11 cellular contexts compared by ENCODE assay signal in genomic region chr7:142784736-142785135, GRCh38. TPM values are rescaled to one million over a fixed set of nuclear protein-coding genes. Genes with fewer than 3 reads are reported as not detected.
A peak's percentile ranks its signal among the peaks of the same experiment; 100 is the strongest.
DNase-seq lines count a peak whose midpoint lies in the region; ATAC-seq and TF ChIP-seq lines count a peak whose summit lies in the region.
"Not testable (repeated sequence)": the region's sequence is repeated elsewhere in the genome, so short reads cannot be mapped to it uniquely, and the experiment has no call there.
"Had no signal": no experiment of that assay in that cellular context is flagged by ENCODE, and none has a peak within 500 bp of the region (broad histone marks: within the 10 kb centered on the region; RNA-seq: fewer than 3 reads in every experiment).

No MANE protein-coding gene starts in this region.

- H3K36me3 ChIP-seq in CD8-positive, alpha-beta T cell (ENCODE audit: insufficient read depth, low read length), result not testable (repeated sequence)

- peaks cover 12% of the 10 kb centered on the region for H3K4me1 Mint-ChIP-seq in CD8-positive, alpha-beta T cell (ENCODE audit: low read depth)
- H3K4me1 Mint-ChIP-seq in activated T-cell treated with anti-CD3 and anti-CD28 coated beads, Interleukin-2, amount 50 U/mL, for 4 hours (ENCODE audit: low read depth); activated naive CD4-positive, alpha-beta T cell treated with anti-CD3 and anti-CD28 coated beads for 36 hours (ENCODE audit: low read depth): not testable (repeated sequence)
- peaks cover 15% of the 10 kb centered on the region for H3K4me1 Mint-ChIP-seq in central memory CD8-positive, alpha-beta T cell
- H3K4me1 Mint-ChIP-seq in natural killer cell, result peaks cover 71 to 84% of the 10 kb centered on the region in 2 donors

- peak overlapping the region; percentile 98 for H3K27ac ChIP-seq in CD8-positive, alpha-beta T cell (ENCODE audit: low read depth, low read length)

- H3K9me3 ChIP-seq in CD8-positive, alpha-beta T cell (ENCODE audit: low read length), result not testable (repeated sequence)

- H3K27me3 ChIP-seq in CD8-positive, alpha-beta T cell (ENCODE audit: insufficient read depth, low read length), result not testable (repeated sequence)

- ATAC-seq in CD8-positive, alpha-beta T cell, result peak; percentile 17
- ATAC-seq in activated T-cell treated with anti-CD3 and anti-CD28 coated beads, Interleukin-2, amount 50 U/mL, for 4 hours, result not testable (repeated sequence)
- peak; percentile 6 for ATAC-seq in central memory CD8-positive, alpha-beta T cell (replicated peaks; ENCODE audit: extremely low read depth, poor library complexity, severe bottlenecking)
- peak in 1 of 3 donors; percentile 3 for ATAC-seq in natural killer cell

- peak overlapping the region; percentile 32 for H3K4me3 Mint-ChIP-seq in CD8-positive, alpha-beta T cell
- peak overlapping the region; percentile 45 for H3K4me3 Mint-ChIP-seq in activated T-cell treated with anti-CD3 and anti-CD28 coated beads, Interleukin-2, amount 50 U/mL, for 4 hours
- H3K4me3 Mint-ChIP-seq in activated naive CD4-positive, alpha-beta T cell treated with anti-CD3 and anti-CD28 coated beads for 36 hours, result peak overlapping the region; percentile 56
- H3K4me3 Mint-ChIP-seq in central memory CD8-positive, alpha-beta T cell, result peak overlapping the region; percentile 16
- peak overlapping the region; percentile 65 for H3K4me3 Mint-ChIP-seq in natural killer cell

- intact Hi-C loops in CD8-positive, alpha-beta T cell (cut with DNase I, micrococcal nuclease), result loop anchor here (1.0 to 5.0 kb wide), 3 partner anchors 14 to 167 kb away; no protein-coding TSS in a partner anchor
- intact Hi-C loops in activated naive CD4-positive, alpha-beta T cell treated with anti-CD3 and anti-CD28 coated beads for 36 hours (cut with micrococcal nuclease), result loop anchor here (1.0 kb wide), 3 partner anchors 14 to 201 kb away; no protein-coding TSS in a partner anchor
- intact Hi-C loops in natural killer cell (cut with micrococcal nuclease), result loop anchor here (2.0 kb wide), 1 partner anchor 14 kb away; no protein-coding TSS in a partner anchor

- H3K27me3 Mint-ChIP-seq in CD8-positive, alpha-beta T cell (ENCODE audit: low read depth); activated T-cell treated with anti-CD3 and anti-CD28 coated beads, Interleukin-2, amount 50 U/mL, for 4 hours (ENCODE audit: low read depth); activated naive CD4-positive, alpha-beta T cell treated with anti-CD3 and anti-CD28 coated beads for 36 hours (ENCODE audit: low read depth); central memory CD8-positive, alpha-beta T cell; natural killer cell (ENCODE audit: low read depth in 2 of 2): not testable (repeated sequence)

- not testable (repeated sequence) for H3K9me3 Mint-ChIP-seq in CD8-positive, alpha-beta T cell; activated T-cell treated with anti-CD3 and anti-CD28 coated beads, Interleukin-2, amount 50 U/mL, for 4 hours; activated naive CD4-positive, alpha-beta T cell treated with anti-CD3 and anti-CD28 coated beads for 36 hours; central memory CD8-positive, alpha-beta T cell; natural killer cell

- H3K4me1 ChIP-seq in CD8-positive, alpha-beta T cell (ENCODE audit: insufficient read depth, low read length), result not testable (repeated sequence)

- TF ChIP-seq CTCF in CD8-positive, alpha-beta T cell (IDR thresholded peaks at IDR 0.05); natural killer cell (IDR thresholded peaks at IDR 0.05): not testable (repeated sequence)

- not testable (repeated sequence) for H3K4me3 ChIP-seq in CD8-positive, alpha-beta T cell (ENCODE audit: low read depth, low read length)

- POLR2A ChIA-PET in CD8-positive, alpha-beta T cell (lab: Charles Lee), result interaction anchor here (0.6 to 21.9 kb wide), 9 partner anchors 12 to 152 kb away, joined by 3 to 2372 read pairs (median 11); partner anchors contain the start of gene PRSS1

- CTCF ChIA-PET in CD8-positive, alpha-beta T cell (lab: Charles Lee), result interaction anchor here (1.6 to 19.9 kb wide), 5 partner anchors 27 to 181 kb away, joined by 8 to 490 read pairs (median 21); no protein-coding TSS in a partner anchor
- CTCF ChIA-PET in activated naive CD4-positive, alpha-beta T cell treated with anti-CD3 and anti-CD28 coated beads for 36 hours (lab: Charles Lee), result interaction anchor here (0.6 to 21.5 kb wide), 6 partner anchors 14 to 148 kb away, joined by 5 to 382 read pairs (median 36); no protein-coding TSS in a partner anchor

- H3K27ac Mint-ChIP-seq in CD8-positive, alpha-beta T cell, result peak overlapping the region; percentile 99
- peak overlapping the region; percentile 99 for H3K27ac Mint-ChIP-seq in activated naive CD4-positive, alpha-beta T cell treated with anti-CD3 and anti-CD28 coated beads for 36 hours
- H3K27ac Mint-ChIP-seq in central memory CD8-positive, alpha-beta T cell (ENCODE audit: low read depth), result peak overlapping the region; percentile 98
- peak overlapping the region; percentile 92 to 100 for H3K27ac Mint-ChIP-seq in natural killer cell

- peaks cover 28% of the 10 kb centered on the region for H3K36me3 Mint-ChIP-seq in CD8-positive, alpha-beta T cell
- peaks cover 11% of the 10 kb centered on the region for H3K36me3 Mint-ChIP-seq in activated T-cell treated with anti-CD3 and anti-CD28 coated beads, Interleukin-2, amount 50 U/mL, for 4 hours (ENCODE audit: insufficient read depth)
- H3K36me3 Mint-ChIP-seq in activated naive CD4-positive, alpha-beta T cell treated with anti-CD3 and anti-CD28 coated beads for 36 hours (ENCODE audit: low read depth), result peaks cover 28% of the 10 kb centered on the region
- peaks cover 46% of the 10 kb centered on the region for H3K36me3 Mint-ChIP-seq in central memory CD8-positive, alpha-beta T cell (ENCODE audit: insufficient read depth)
- not testable (repeated sequence) for H3K36me3 Mint-ChIP-seq in natural killer cell

- peak in 4 of 7 experiments; percentile 36 to 70 (median 53) for DNase-seq in CD8-positive, alpha-beta T cell
- DNase-seq in T follicular helper cell (ENCODE audit: low read depth), result peak; percentile 40
- DNase-seq in activated CD4-positive, alpha-beta T cell treated with anti-CD3 and anti-CD28 coated beads, Interleukin-2, amount 50 U/mL, for 1 hour, result peak; percentile 41
- not testable (repeated sequence) for DNase-seq in activated T-cell treated with anti-CD3 and anti-CD28 coated beads, Interleukin-2, amount 50 U/mL, for 4 hours; central memory CD8-positive, alpha-beta T cell (ENCODE audit: low spot score in 2 of 2); natural killer cell
- peak; percentile 50 for DNase-seq in activated naive CD4-positive, alpha-beta T cell treated with anti-CD3 and anti-CD28 coated beads for 36 hours
- DNase-seq in stimulated activated naive CD4-positive, alpha-beta T cell (lab: John Stamatoyannopoulos, UW), result peak in 4 of 6 experiments; percentile 44 to 75 (median 62)

RNA-seq across cellular contexts. Expression of gene PRSS2, which starts 14.0 kb away (rescaled TPM):
- not detected for total RNA-seq in CD8-positive, alpha-beta T cell
- 10 to 100 TPM; 18.0 to 30.0 (median 25.2) TPM for total RNA-seq in activated T-cell treated with anti-CD3 and anti-CD28 coated beads, Interleukin-2, amount 50 U/mL, for 4 hours
- under 1 TPM in 1 of 2 experiments, not detected in 1; 0.50 TPM for total RNA-seq in activated naive CD4-positive, alpha-beta T cell treated with anti-CD3 and anti-CD28 coated beads for 36 hours
- not detected for total RNA-seq in natural killer cell
- total RNA-seq: GM23248, MCF 10A, NCI-H460 had no signal

RNA-seq across cellular contexts. Expression of gene PRSS1, which starts 35.5 kb away (rescaled TPM):
- not detected for total RNA-seq in CD8-positive, alpha-beta T cell
- 10 to 100 TPM in 1 of 3 donors, 1 to 10 TPM in 2; 6.6 to 11.7 (median 9.2) TPM for total RNA-seq in activated T-cell treated with anti-CD3 and anti-CD28 coated beads, Interleukin-2, amount 50 U/mL, for 4 hours
- total RNA-seq in activated naive CD4-positive, alpha-beta T cell treated with anti-CD3 and anti-CD28 coated beads for 36 hours, result not detected
- total RNA-seq in natural killer cell, result not detected
- total RNA-seq: GM23248, MCF 10A, NCI-H460 had no signal

Comparison
In these comparisons a context has a peak if more than half of its experiments do, and no peak if none do; other contexts are left out.
1. RNA of gene PRSS2, which starts 14.0 kb away (total RNA-seq): 18.0 to 30.0 TPM in activated T-cell treated with anti-CD3 and anti-CD28 coated beads, Interleukin-2, amount 50 U/mL, for 4 hours; 0.50 TPM in activated naive CD4-positive, alpha-beta T cell treated with anti-CD3 and anti-CD28 coated beads for 36 hours, not detected in CD8-positive, alpha-beta T cell and not detected in natural killer cell; every median in the first group is over 10 times any median in the second.
2. RNA of gene PRSS1, which starts 35.5 kb away (total RNA-seq): 6.6 to 11.7 TPM in activated T-cell treated with anti-CD3 and anti-CD28 coated beads, Interleukin-2, amount 50 U/mL, for 4 hours; not detected in activated naive CD4-positive, alpha-beta T cell treated with anti-CD3 and anti-CD28 coated beads for 36 hours, not detected in CD8-positive, alpha-beta T cell and not detected in natural killer cell; every median in the first group is over 4 times any median in the second.
3. Peak in every context shown above with its lines, with median percentiles within 50 percentile points of each other: H3K27ac Mint-ChIP-seq and H3K4me3 Mint-ChIP-seq.